Comparison of ENCODE assay signal across 16 cellular contexts in the genomic region with DNA sequence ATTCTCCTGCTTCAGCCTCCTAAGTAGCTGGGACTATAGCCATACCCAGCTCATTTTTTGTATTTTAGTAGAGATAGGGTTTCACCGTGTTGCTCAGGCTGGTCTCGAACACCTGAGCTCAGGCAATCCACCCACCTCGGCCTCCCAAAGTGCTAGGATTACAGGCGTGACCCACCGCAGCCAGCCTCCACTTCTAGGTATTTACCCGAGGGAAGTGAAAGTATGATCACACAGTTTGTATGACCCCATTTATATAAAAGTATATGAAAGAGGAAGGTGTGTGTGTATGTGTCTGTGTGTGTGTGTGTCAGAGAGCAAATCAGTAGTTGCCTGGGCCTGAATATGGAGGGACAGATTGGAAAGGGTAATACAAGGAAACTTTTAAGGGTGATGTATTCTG. TPM values are rescaled to one million over a fixed set of nuclear protein-coding genes. Genes with fewer than 3 reads are reported as not detected.
DNase-seq lines count a peak whose midpoint lies in the region; ATAC-seq and TF ChIP-seq lines count a peak whose summit lies in the region.
"Had no signal": no experiment of that assay in that cellular context is flagged by ENCODE, and none has a peak within 500 bp of the region (broad histone marks: within the 10 kb centered on the region; RNA-seq: fewer than 3 reads in every experiment).

No MANE protein-coding gene starts in this region.

- peak overlapping the region in 1 of 4 donors; percentile 44 for H3K4me3 Mint-ChIP-seq in CD4-positive, CD25-positive, alpha-beta regulatory T cell
- H3K4me3 Mint-ChIP-seq in IgD-negative memory B cell: peak overlapping the region in 2 of 4 donors; percentile 7 to 19
- H3K4me3 Mint-ChIP-seq in activated T-helper 1 cell treated with anti-CD3 and anti-CD28 coated beads, Interleukin-12 subunit alpha, Interleukin-12 subunit beta, Interleukin-2, Interleukin-4 antibody, amounts not matched to agents 30 ng/mL and 10 ng/mL and 1 ng/mL, durations not matched to agents 14 hours and 24 hours and 36 hours: peak overlapping the region; percentile 97
- peak overlapping the region; percentile 3 for H3K4me3 Mint-ChIP-seq in natural killer cell treated with Interleukin-12 subunit alpha and Interleukin-12 subunit beta and Interleukin-15 and Interleukin-18, amount 100 ng/mL, for 72 hours

- no peak for TF ChIP-seq CTCF in GM13976 (IDR thresholded peaks at IDR 0.05; ENCODE audit: borderline replicate concordance, control extremely low read depth, extremely low read depth, insufficient read depth, missing control alignments)

- peak overlapping the region in 2 of 3 donors; percentile 69 to 100 for H3K27ac Mint-ChIP-seq in CD4-positive, CD25-positive, alpha-beta regulatory T cell
- peak overlapping the region; percentile 72 to 100 (median 99) for H3K27ac Mint-ChIP-seq in IgD-negative memory B cell
- peak overlapping the region; percentile 100 for H3K27ac Mint-ChIP-seq in activated T-helper 1 cell treated with anti-CD3 and anti-CD28 coated beads, Interleukin-12 subunit alpha, Interleukin-12 subunit beta, Interleukin-2, Interleukin-4 antibody, amounts not matched to agents 30 ng/mL and 10 ng/mL and 1 ng/mL, durations not matched to agents 14 hours and 24 hours and 36 hours
- peak overlapping the region; percentile 100 for H3K27ac Mint-ChIP-seq in natural killer cell treated with Interleukin-12 subunit alpha and Interleukin-12 subunit beta and Interleukin-15 and Interleukin-18, amount 100 ng/mL, for 72 hours

- no peaks in the 10 kb centered on the region for H3K27me3 ChIP-seq in CD4-positive, CD25-positive, alpha-beta regulatory T cell (ENCODE audit: control insufficient read depth, insufficient read depth, low read length)
- H3K27me3 ChIP-seq: neutrophil, SJSA1, suprapubic skin had no signal

- intact Hi-C loops in activated T-helper 1 cell treated with anti-CD3 and anti-CD28 coated beads, Interleukin-12 subunit alpha, Interleukin-12 subunit beta, Interleukin-2, Interleukin-4 antibody, amounts not matched to agents 30 ng/mL and 10 ng/mL and 1 ng/mL, durations not matched to agents 14 hours and 24 hours and 36 hours (cut with micrococcal nuclease): no loop called here

- peaks cover 0 to 11% (median 0%) of the 10 kb centered on the region in 7 donors for H3K9me3 Mint-ChIP-seq in CD4-positive, CD25-positive, alpha-beta regulatory T cell
- H3K9me3 Mint-ChIP-seq in IgD-negative memory B cell: no peaks in the 10 kb centered on the region
- H3K9me3 Mint-ChIP-seq in activated T-helper 1 cell treated with anti-CD3 and anti-CD28 coated beads, Interleukin-12 subunit alpha, Interleukin-12 subunit beta, Interleukin-2, Interleukin-4 antibody, amounts not matched to agents 30 ng/mL and 10 ng/mL and 1 ng/mL, durations not matched to agents 14 hours and 24 hours and 36 hours: no peaks in the 10 kb centered on the region
- H3K9me3 Mint-ChIP-seq in natural killer cell treated with Interleukin-12 subunit alpha and Interleukin-12 subunit beta and Interleukin-15 and Interleukin-18, amount 100 ng/mL, for 72 hours: no peaks in the 10 kb centered on the region

- peaks cover 36% of the 10 kb centered on the region for H3K4me1 ChIP-seq in CD4-positive, CD25-positive, alpha-beta regulatory T cell (ENCODE audit: control insufficient read depth, insufficient read depth, low read length, poor library complexity, severe bottlenecking)

- peaks cover 5 to 42% (median 28%) of the 10 kb centered on the region in 4 donors for H3K4me1 Mint-ChIP-seq in CD4-positive, CD25-positive, alpha-beta regulatory T cell
- peaks cover 17 to 27% (median 18%) of the 10 kb centered on the region in 3 donors for H3K4me1 Mint-ChIP-seq in IgD-negative memory B cell
- peaks cover 64% of the 10 kb centered on the region for H3K4me1 Mint-ChIP-seq in activated T-helper 1 cell treated with anti-CD3 and anti-CD28 coated beads, Interleukin-12 subunit alpha, Interleukin-12 subunit beta, Interleukin-2, Interleukin-4 antibody, amounts not matched to agents 30 ng/mL and 10 ng/mL and 1 ng/mL, durations not matched to agents 14 hours and 24 hours and 36 hours (ENCODE audit: low read depth)
- H3K4me1 Mint-ChIP-seq in natural killer cell treated with Interleukin-12 subunit alpha and Interleukin-12 subunit beta and Interleukin-15 and Interleukin-18, amount 100 ng/mL, for 72 hours (ENCODE audit: low read depth in 2 of 2): peaks cover 41 to 52% of the 10 kb centered on the region in 2 donors

- no peak overlapping the region for H3K4me3 ChIP-seq in CD4-positive, CD25-positive, alpha-beta regulatory T cell (ENCODE audit: low read depth, low read length)
- H3K4me3 ChIP-seq: SJSA1, skin epidermis, suprapubic skin had no signal

- peaks cover 5% of the 10 kb centered on the region for H3K36me3 Mint-ChIP-seq in CD4-positive, CD25-positive, alpha-beta regulatory T cell
- H3K36me3 Mint-ChIP-seq in IgD-negative memory B cell: peaks cover 3% of the 10 kb centered on the region
- peaks cover 25% of the 10 kb centered on the region for H3K36me3 Mint-ChIP-seq in activated T-helper 1 cell treated with anti-CD3 and anti-CD28 coated beads, Interleukin-12 subunit alpha, Interleukin-12 subunit beta, Interleukin-2, Interleukin-4 antibody, amounts not matched to agents 30 ng/mL and 10 ng/mL and 1 ng/mL, durations not matched to agents 14 hours and 24 hours and 36 hours (ENCODE audit: low read depth)
- peaks cover 13% of the 10 kb centered on the region for H3K36me3 Mint-ChIP-seq in natural killer cell treated with Interleukin-12 subunit alpha and Interleukin-12 subunit beta and Interleukin-15 and Interleukin-18, amount 100 ng/mL, for 72 hours

- in situ Hi-C loops in GM13976 (cut with MboI; ENCODE audit: low sequenced_read_pairs, unreplicated experiment): no loop called here

- H3K27me3 Mint-ChIP-seq in CD4-positive, CD25-positive, alpha-beta regulatory T cell: peaks cover 5% of the 10 kb centered on the region
- no peaks in the 10 kb centered on the region for H3K27me3 Mint-ChIP-seq in IgD-negative memory B cell
- no peaks in the 10 kb centered on the region for H3K27me3 Mint-ChIP-seq in activated T-helper 1 cell treated with anti-CD3 and anti-CD28 coated beads, Interleukin-12 subunit alpha, Interleukin-12 subunit beta, Interleukin-2, Interleukin-4 antibody, amounts not matched to agents 30 ng/mL and 10 ng/mL and 1 ng/mL, durations not matched to agents 14 hours and 24 hours and 36 hours (ENCODE audit: insufficient read depth)
- H3K27me3 Mint-ChIP-seq in natural killer cell treated with Interleukin-12 subunit alpha and Interleukin-12 subunit beta and Interleukin-15 and Interleukin-18, amount 100 ng/mL, for 72 hours: no peaks in the 10 kb centered on the region

- no peak for ATAC-seq in CD4-positive, CD25-positive, alpha-beta regulatory T cell (ENCODE audit: low read depth in 2 of 2)
- ATAC-seq in natural killer cell treated with Interleukin-12 subunit alpha and Interleukin-12 subunit beta and Interleukin-15 and Interleukin-18, amount 100 ng/mL, for 72 hours: no peak
- ATAC-seq in HG03025 (IDR thresholded peaks at IDR 0.05; ENCODE audit: low FRiP score, unreplicated experiment): no peak

- peaks cover 3 to 4% of the 10 kb centered on the region in 2 experiments for H3K9me3 ChIP-seq in CD4-positive, CD25-positive, alpha-beta regulatory T cell (ENCODE audit: control insufficient read depth in 2 of 2, low read length in 2 of 2)
- H3K9me3 ChIP-seq: Caco-2, neutrophil, suprapubic skin had no signal

- H3K27ac ChIP-seq in CD4-positive, CD25-positive, alpha-beta regulatory T cell (ENCODE audit: insufficient read depth, low read length, poor library complexity, severe bottlenecking): peak overlapping the region; percentile 100
- H3K27ac ChIP-seq: VCaP had no signal

- no peak for DNase-seq in CD4-positive, CD25-positive, alpha-beta regulatory T cell
- DNase-seq in activated T-helper 1 cell treated with anti-CD3 and anti-CD28 coated beads, Interleukin-12 subunit alpha, Interleukin-12 subunit beta, Interleukin-2, Interleukin-4 antibody, amounts not matched to agents 30 ng/mL and 10 ng/mL and 1 ng/mL, durations not matched to agents 14 hours and 24 hours and 36 hours (ENCODE audit: low spot score): no peak
- no peak for DNase-seq in natural killer cell treated with Interleukin-12 subunit alpha and Interleukin-12 subunit beta and Interleukin-15 and Interleukin-18, amount 100 ng/mL, for 72 hours (ENCODE audit: low spot score)
- DNase-seq in activated CD4-positive, CD25-positive, alpha-beta regulatory T cell treated with anti-CD3 and anti-CD28 coated beads, Interleukin-2, amount 50 U/mL, for 72 hours: no peak
- no peak for DNase-seq in GM13976 (ENCODE audit: low spot score)
- no peak for DNase-seq in GOT3 (lab: John Stamatoyannopoulos, UW)
- DNase-seq: Caco-2, NCI-H187, NCI-H774 had no signal

- no peaks in the 10 kb centered on the region for H3K36me3 ChIP-seq in CD4-positive, CD25-positive, alpha-beta regulatory T cell (ENCODE audit: control insufficient read depth, insufficient read depth, low read length)
- H3K36me3 ChIP-seq: neutrophil, suprapubic skin had no signal

RNA-seq across cellular contexts. Expression of a gene that starts 2.0 kb away (rescaled TPM):
- total RNA-seq in CD4-positive, CD25-positive, alpha-beta regulatory T cell: 29.9 TPM
- polyA plus RNA-seq in CD4-positive, CD25-positive, alpha-beta regulatory T cell: 1 to 10 TPM; 1.1 to 2.5 (median 1.9) TPM
- polyA plus RNA-seq in IgD-negative memory B cell: 1.5 TPM
- total RNA-seq in activated T-helper 1 cell treated with anti-CD3 and anti-CD28 coated beads, Interleukin-12 subunit alpha, Interleukin-12 subunit beta, Interleukin-2, Interleukin-4 antibody, amounts not matched to agents 30 ng/mL and 10 ng/mL and 1 ng/mL, durations not matched to agents 14 hours and 24 hours and 36 hours: 42.1 and 42.6 TPM in 2 replicates
- total RNA-seq in natural killer cell treated with Interleukin-12 subunit alpha and Interleukin-12 subunit beta and Interleukin-15 and Interleukin-18, amount 100 ng/mL, for 72 hours: 10 to 100 TPM; 39.1 to 41.8 TPM

RNA-seq across cellular contexts. Expression of a gene that starts 39.4 kb away (rescaled TPM):
- total RNA-seq in CD4-positive, CD25-positive, alpha-beta regulatory T cell: 186 TPM
- polyA plus RNA-seq in CD4-positive, CD25-positive, alpha-beta regulatory T cell: 100 to 1,000 TPM; 250 to 315 (median 275) TPM
- polyA plus RNA-seq in IgD-negative memory B cell: 148 TPM
- 187 and 190 TPM in 2 replicates for total RNA-seq in activated T-helper 1 cell treated with anti-CD3 and anti-CD28 coated beads, Interleukin-12 subunit alpha, Interleukin-12 subunit beta, Interleukin-2, Interleukin-4 antibody, amounts not matched to agents 30 ng/mL and 10 ng/mL and 1 ng/mL, durations not matched to agents 14 hours and 24 hours and 36 hours
- total RNA-seq in natural killer cell treated with Interleukin-12 subunit alpha and Interleukin-12 subunit beta and Interleukin-15 and Interleukin-18, amount 100 ng/mL, for 72 hours: 100 to 1,000 TPM; 193 to 208 TPM
